ENCODE assay signal across 28 cellular contexts in the genomic region with DNA sequence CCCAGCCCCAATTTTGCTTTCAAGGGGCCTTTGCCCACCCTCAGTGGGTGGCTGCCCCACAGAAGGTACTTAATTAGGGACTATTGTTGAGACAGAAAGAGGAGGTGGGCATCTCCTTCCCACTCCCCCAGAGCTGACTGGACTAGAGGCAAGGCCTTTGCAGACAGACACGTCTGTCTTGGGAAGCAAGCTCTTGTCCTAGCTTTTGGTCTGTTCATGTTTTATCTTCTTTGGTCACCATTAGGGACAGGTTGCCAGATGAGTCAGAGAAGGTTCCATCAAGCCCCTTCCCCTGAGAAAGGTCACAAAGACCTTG.
"Had no signal": no experiment of that assay in that cellular context is flagged by ENCODE, and none has a peak within 500 bp of the region (broad histone marks: within the 10 kb centered on the region; RNA-seq: fewer than 3 reads in every experiment).

No MANE protein-coding gene starts in this region.

- ATAC-seq: activated T-cell treated with anti-CD3 and anti-CD28 coated beads, Interleukin-2, amount 50 U/mL, for 4 hours; activated T-helper 17 cell treated with anti-CD3 and anti-CD28 coated beads, Interleukin-2, amount 50 U/mL, for 72 hours; esophagus mucosa; left colon; sciatic nerve; upper lobe of right lung had no signal

- H3K4me3 ChIP-seq: ovary, suprapubic skin, tibial artery, upper lobe of right lung had no signal

- FAIRE-seq: astrocyte, keratinocyte, small intestine had no signal

- H3K27ac Mint-ChIP-seq: activated CD4-positive, alpha-beta memory T cell treated with anti-CD3 and anti-CD28 coated beads, Interleukin-2, amount 10 ng/mL, durations not matched to agents 7 days and 5 days; activated CD4-positive, alpha-beta T cell treated with anti-CD3 and anti-CD28 coated beads, Interleukin-2, amount 10 ng/mL, durations not matched to agents 24 days and 14 days; activated T-helper 17 cell treated with anti-CD3 and anti-CD28 coated beads, Interleukin-2, amount 50 U/mL, for 72 hours; nephron; progenitor cell of endocrine pancreas had no signal

- H3K27me3 ChIP-seq: brain microvascular endothelial cell, ovary, suprapubic skin, upper lobe of right lung had no signal

- H3K9me3 ChIP-seq: ovary, suprapubic skin, tibial artery, upper lobe of right lung had no signal

- H3K4me1 Mint-ChIP-seq: nephron had no signal

- H3K27me3 Mint-ChIP-seq: progenitor cell of endocrine pancreas had no signal

- H3K4me3 Mint-ChIP-seq: activated CD4-positive, alpha-beta memory T cell treated with anti-CD3 and anti-CD28 coated beads, Interleukin-2, amount 10 ng/mL, durations not matched to agents 7 days and 5 days; activated CD4-positive, alpha-beta T cell treated with anti-CD3 and anti-CD28 coated beads, Interleukin-2, amount 10 ng/mL, durations not matched to agents 24 days and 14 days; activated T-cell treated with anti-CD3 and anti-CD28 coated beads, Interleukin-2, amount 50 U/mL, for 4 hours; activated T-helper 17 cell treated with anti-CD3 and anti-CD28 coated beads, Interleukin-2, amount 50 U/mL, for 72 hours; nephron had no signal

- DNase-seq: activated CD4-positive, alpha-beta memory T cell treated with anti-CD3 and anti-CD28 coated beads, Interleukin-2, amount 10 ng/mL, durations not matched to agents 7 days and 5 days; activated CD4-positive, alpha-beta T cell treated with anti-CD3 and anti-CD28 coated beads, Interleukin-2, amount 10 ng/mL, durations not matched to agents 24 days and 14 days; activated CD4-positive, CD25-positive, alpha-beta regulatory T cell treated with anti-CD3 and anti-CD28 coated beads, Interleukin-2, amount 50 U/mL, for 72 hours; activated gamma-delta T cell treated with Interleukin-2 at 50 U/mL for 16 hours; activated naive CD4-positive, alpha-beta T cell treated with anti-CD3 and anti-CD28 coated beads, Interleukin-2, amount 50 U/mL, for 16 hours; activated T-cell treated with anti-CD3 and anti-CD28 coated beads, Interleukin-2, amount 50 U/mL, for 4 hours; amniotic stem cell; brain microvascular endothelial cell; cortex of kidney; foreskin fibroblast; head of caudate nucleus; hippocampal formation; left colon; mammary epithelial cell; ovary; small intestine; stimulated activated CD4-positive, alpha-beta T cell treated with anti-CD3 and anti-CD28 coated beads, Interleukin-2, amount 100 ng/mL, for 24 hours; stimulated activated naive CD4-positive, alpha-beta T cell; tibial artery; upper lobe of right lung had no signal

- H3K27ac ChIP-seq: brain microvascular endothelial cell, ovary, suprapubic skin, tibial artery, upper lobe of right lung had no signal

- H3K9me3 Mint-ChIP-seq: activated CD4-positive, alpha-beta memory T cell treated with anti-CD3 and anti-CD28 coated beads, Interleukin-2, amount 10 ng/mL, durations not matched to agents 7 days and 5 days; activated T-cell treated with anti-CD3 and anti-CD28 coated beads, Interleukin-2, amount 50 U/mL, for 4 hours; activated T-helper 17 cell treated with anti-CD3 and anti-CD28 coated beads, Interleukin-2, amount 50 U/mL, for 72 hours; nephron had no signal

- H3K36me3 ChIP-seq: brain microvascular endothelial cell, ovary had no signal

- H3K4me1 ChIP-seq: suprapubic skin, tibial artery had no signal
